Comparison of ENCODE assay signal across 20 cellular contexts in genomic region chr10:67079126-67079525, GRCh38.
DNase-seq lines count a peak whose midpoint lies in the region; ATAC-seq and TF ChIP-seq lines count a peak whose summit lies in the region.
"Had no signal": no experiment of that assay in that cellular context is flagged by ENCODE, and none has a peak within 500 bp of the region (broad histone marks: within the 10 kb centered on the region; RNA-seq: fewer than 3 reads in every experiment).

No MANE protein-coding gene starts in this region.

- DNase-seq in left cardiac atrium (peak; percentile 27), heart right ventricle (no peak), adipocyte (ENCODE audit: low read depth) (peak; percentile 43), left ventricle myocardium inferior (peak; percentile 19), NCI-H1048 (lab: John Stamatoyannopoulos, UW) (no peak), vagina (ENCODE audit: extremely low spot score in 2 of 2) (no peak)
- DNase-seq: activated CD4-positive, alpha-beta T cell treated with anti-CD3 and anti-CD28 coated beads, Interleukin-2, amount 50 U/mL, for 1 hour; activated CD8-positive, alpha-beta memory T cell treated with anti-CD3 and anti-CD28 coated beads, Interleukin-2, amount 50 U/mL, for 48 hours; CD8-positive, alpha-beta T cell; foreskin keratinocyte; MG63; NCI-H1694; PC-9; stimulated activated naive B cell treated with anti-CD40 and anti-IgM and Interleukin-4, amounts not matched to agents 10 μg/mL and 1 μg/mL and 100 μg/mL, for 72 hours; SW 1271; transverse colon had no signal

- WGBS in heart right ventricle, 2 donors, result 34 to 43% methylated on average over 4 of the region's 4 CpGs

- H3K27me3 ChIP-seq in heart right ventricle, result no peaks in the 10 kb centered on the region
- H3K27me3 ChIP-seq in adipocyte (replicated peaks; ENCODE audit: control insufficient read depth, insufficient read depth, low read length), result peaks cover 2% of the 10 kb centered on the region
- H3K27me3 ChIP-seq in left ventricle myocardium inferior (ENCODE audit: low read depth), result no peaks in the 10 kb centered on the region
- H3K27me3 ChIP-seq in vagina, result no peaks in the 10 kb centered on the region
- H3K27me3 ChIP-seq: foreskin keratinocyte, MG63, transverse colon had no signal

- no peaks in the 10 kb centered on the region for H3K36me3 ChIP-seq in heart right ventricle
- no peaks in the 10 kb centered on the region for H3K36me3 ChIP-seq in adipocyte (ENCODE audit: control insufficient read depth, insufficient read depth, low read length, severe bottlenecking)
- H3K36me3 ChIP-seq in left ventricle myocardium inferior, result no peaks in the 10 kb centered on the region
- H3K36me3 ChIP-seq in vagina, result no peaks in the 10 kb centered on the region
- H3K36me3 ChIP-seq: MG63, transverse colon had no signal

- TF ChIP-seq POLR2A in vagina (IDR thresholded peaks at IDR 0.05), result no peak

- no peak overlapping the region for H3K27ac ChIP-seq in heart right ventricle
- peak overlapping the region; percentile 27 for H3K27ac ChIP-seq in left ventricle myocardium inferior (replicated peaks)
- H3K27ac ChIP-seq in vagina, result no peak overlapping the region
- H3K27ac ChIP-seq: foreskin keratinocyte, PC-9, transverse colon had no signal

- intact Hi-C loops in left cardiac atrium (cut with DNase I), result no loop called here
- intact Hi-C loops in heart right ventricle (cut with DNase I), result no loop called here
- intact Hi-C loops in left ventricle myocardium inferior (cut with micrococcal nuclease), result no loop called here
- intact Hi-C loops in vagina (cut with DNase I), result no loop called here

- peaks cover 0 to 28% (median 10%) of the 10 kb centered on the region in 9 donors for H3K4me1 ChIP-seq in heart right ventricle
- no peaks in the 10 kb centered on the region for H3K4me1 ChIP-seq in adipocyte (ENCODE audit: control insufficient read depth, insufficient read depth, low read length)
- H3K4me1 ChIP-seq in left ventricle myocardium inferior, result peaks cover 14% of the 10 kb centered on the region
- no peaks in the 10 kb centered on the region for H3K4me1 ChIP-seq in vagina
- H3K4me1 ChIP-seq: foreskin keratinocyte, transverse colon had no signal

- H3K4me3 ChIP-seq in heart right ventricle, result no peak overlapping the region
- no peak overlapping the region for H3K4me3 ChIP-seq in adipocyte (ENCODE audit: low read length)
- H3K4me3 ChIP-seq in left ventricle myocardium inferior, result no peak overlapping the region
- no peak overlapping the region for H3K4me3 ChIP-seq in vagina
- H3K4me3 ChIP-seq: GM23338, MG63, PC-9, transverse colon had no signal

- no peak for ATAC-seq in left cardiac atrium
- no peak for ATAC-seq in heart right ventricle
- ATAC-seq in HG03469 (IDR thresholded peaks at IDR 0.05; ENCODE audit: unreplicated experiment), result no peak
- ATAC-seq in HG03521 (IDR thresholded peaks at IDR 0.05; ENCODE audit: unreplicated experiment), result no peak
- ATAC-seq: CD8-positive, alpha-beta T cell; foreskin keratinocyte; GM23338; right cardiac atrium; stimulated activated naive B cell treated with anti-CD40 and anti-IgM and Interleukin-4, amounts not matched to agents 10 μg/mL and 1 μg/mL and 100 μg/mL, for 72 hours had no signal

- H3K9ac ChIP-seq in adipocyte (ENCODE audit: low read length), result no peak overlapping the region

- no peaks in the 10 kb centered on the region for H3K9me3 ChIP-seq in heart right ventricle
- no peaks in the 10 kb centered on the region for H3K9me3 ChIP-seq in adipocyte (ENCODE audit: control insufficient read depth, low read length)
- no peaks in the 10 kb centered on the region for H3K9me3 ChIP-seq in left ventricle myocardium inferior (replicated peaks)
- no peaks in the 10 kb centered on the region for H3K9me3 ChIP-seq in vagina
- H3K9me3 ChIP-seq: MG63, transverse colon had no signal

- TF ChIP-seq CTCF in heart right ventricle (IDR thresholded peaks at IDR 0.05) (no peak), left ventricle myocardium inferior (IDR thresholded peaks at IDR 0.05; ENCODE audit: borderline replicate concordance) (no peak), vagina (IDR thresholded peaks at IDR 0.05) (no peak)

Comparison
In these comparisons a context has a peak if more than half of its experiments do, and no peak if none do; other contexts are left out.
1. DNase-seq: peak in left cardiac atrium (single experiment), adipocyte (single experiment) and left ventricle myocardium inferior (single experiment); none in heart right ventricle (0 of 2), NCI-H1048 (single experiment) and vagina (0 of 2).